Comparison of ENCODE assay signal across 8 cellular contexts in genomic region chr1:211323156-211324063, GRCh38. TPM values are rescaled to one million over a fixed set of nuclear protein-coding genes. Genes with fewer than 3 reads are reported as not detected.
A peak's percentile ranks its signal among the peaks of the same experiment; 100 is the strongest.
DNase-seq lines count a peak whose midpoint lies in the region; ATAC-seq, FAIRE-seq and TF ChIP-seq lines count a peak whose summit lies in the region.

No MANE protein-coding gene starts in this region.

- H2BK20ac ChIP-seq in H1 (ENCODE audit: low read length), result no peak overlapping the region

- TF ChIP-seq POLR2A in H1 (IDR thresholded peaks at IDR 0.05; ENCODE audit: control extremely low read depth in 1 of 2, low read depth in 2 of 2, low read length in 2 of 2), result no peak

- H3K4me1 ChIP-seq in CD8-positive, alpha-beta memory T cell (ENCODE audit: insufficient read depth, low read length), result peaks cover 14% of the 10 kb centered on the region
- H3K4me1 ChIP-seq in H1 (replicated peaks in 1 of 4; ENCODE audit: control insufficient read depth in 3 of 4, insufficient read depth in 4 of 4, low read length in 3 of 4) (peaks cover 2 to 15% (median 7%) of the 10 kb centered on the region in 4 experiments; a peak in 6 of 7 replicates), tibial artery (peaks cover 0 to 19% (median 8%) of the 10 kb centered on the region in 4 donors)
- H3K4me1 ChIP-seq in naive thymus-derived CD4-positive, alpha-beta T cell (ENCODE audit: control insufficient read depth in 2 of 2, insufficient read depth in 2 of 2, low read length in 2 of 2), result peaks cover 7 to 20% of the 10 kb centered on the region in 2 donors

- peaks cover 9% of the 10 kb centered on the region; the same call in 1 of the 2 replicates for H3K79me1 ChIP-seq in H1 (ENCODE audit: low read depth, low read length)

- TF ChIP-seq EP300 in H1 (IDR thresholded peaks at IDR 0.05; ENCODE audit: borderline replicate concordance in 1 of 2, low read depth in 2 of 2, low read length in 2 of 2), result no peak

- H3K27me3 ChIP-seq in CD8-positive, alpha-beta memory T cell (ENCODE audit: insufficient read depth, low read length, poor library complexity, severe bottlenecking), result no peaks in the 10 kb centered on the region
- H3K27me3 ChIP-seq in H1 (replicated peaks in 1 of 4; ENCODE audit: control insufficient read depth in 3 of 4, extremely low read depth in 1 of 4, insufficient read depth in 3 of 4, low read length in 3 of 4) (peaks cover 0 to 7% (median 4%) of the 10 kb centered on the region in 4 experiments; a peak in 4 of 7 replicates), tibial artery (no peaks in the 10 kb centered on the region)
- no peaks in the 10 kb centered on the region for H3K27me3 ChIP-seq in naive thymus-derived CD4-positive, alpha-beta T cell (ENCODE audit: control insufficient read depth in 2 of 2, insufficient read depth in 2 of 2, low read length in 2 of 2)

- H3K14ac ChIP-seq in H1 (ENCODE audit: insufficient read length), result no peak overlapping the region

- no peak overlapping the region for H3K18ac ChIP-seq in H1 (ENCODE audit: extremely low read depth, low read length)

- TF ChIP-seq CTCF in H1 (IDR thresholded peaks at IDR 0.05; ENCODE audit: control extremely low read depth in 1 of 3, insufficient read depth in 1 of 3, low read depth in 1 of 3, low read length in 3 of 3) (peak; percentile 66 to 95 (median 91)), tibial artery (IDR thresholded peaks at IDR 0.05) (peak; percentile 64 to 67)

- no peak overlapping the region for H3K4me2 ChIP-seq in H1 (ENCODE audit: insufficient read depth in 1 of 2, low read depth in 2 of 2, low read length in 2 of 2)

- H2BK120ac ChIP-seq in H1 (replicated peaks; ENCODE audit: low read depth, low read length), result no peak overlapping the region

- peak; percentile 63 for ATAC-seq in HG03378 (IDR thresholded peaks at IDR 0.05; ENCODE audit: unreplicated experiment)
- peak; percentile 84 for ATAC-seq in naive thymus-derived CD4-positive, alpha-beta T cell

- no peaks in the 10 kb centered on the region for H3K36me3 ChIP-seq in CD8-positive, alpha-beta memory T cell (ENCODE audit: insufficient read depth, low read length)
- H3K36me3 ChIP-seq in H1 (ENCODE audit: control insufficient read depth in 2 of 4, insufficient read depth in 4 of 4, low read length in 3 of 4) (no peaks in the 10 kb centered on the region), tibial artery (no peaks in the 10 kb centered on the region)
- no peaks in the 10 kb centered on the region for H3K36me3 ChIP-seq in naive thymus-derived CD4-positive, alpha-beta T cell (ENCODE audit: control insufficient read depth in 2 of 3, insufficient read depth in 3 of 3, low read length in 3 of 3)

- no peak overlapping the region for H3K4me3 ChIP-seq in CD8-positive, alpha-beta memory T cell (ENCODE audit: low read length)
- H3K4me3 ChIP-seq in H1 (ENCODE audit: extremely low read depth in 1 of 4, insufficient read depth in 2 of 4, low read depth in 3 of 4, low read length in 4 of 4) (no peak overlapping the region), tibial artery (no peak overlapping the region)
- H3K4me3 ChIP-seq in naive thymus-derived CD4-positive, alpha-beta T cell (ENCODE audit: low read length), result no peak overlapping the region

- 33% methylated on average over 9 of the region's 9 CpGs; no CpG with 5 or more reads in 1 of the 2 experiments for WGBS in H1 (ENCODE audit: extremely low coverage in 1 of 2, insufficient coverage in 1 of 2, insufficient read length in 1 of 2, insufficient replicate concordance in 2 of 2, low coverage in 1 of 2, low lambda C conversion rate in 2 of 2, missing lambda C conversion rate in 1 of 2), 2 experiments

- POLR2A ChIA-PET in CD8-positive, alpha-beta memory T cell (lab: Charles Lee), result interaction anchor here (0.5 kb wide), 1 partner anchor 155 kb away, joined by 3 read pairs; no protein-coding TSS in a partner anchor
- POLR2A ChIA-PET in H1 (lab: Charles Lee; ENCODE audit: partially characterized antibody), result no interaction called here
- POLR2A ChIA-PET in naive thymus-derived CD4-positive, alpha-beta T cell (lab: Charles Lee), result interaction anchor here (0.7 to 1.6 kb wide), 5 partner anchors 11 to 156 kb away, joined by 3 to 4 read pairs (median 3); no protein-coding TSS in a partner anchor

- CTCF ChIA-PET in CD8-positive, alpha-beta memory T cell (lab: Charles Lee), result interaction anchor here (0.6 to 2.8 kb wide), 33 partner anchors 8 to 990 kb away, joined by 3 to 29 read pairs (median 7); no protein-coding TSS in a partner anchor
- CTCF ChIA-PET in H1 (lab: Charles Lee; ENCODE audit: partially characterized antibody), result interaction anchor here (0.6 to 4.6 kb wide), 50 partner anchors 11 to 761 kb away, joined by 3 to 38 read pairs (median 4); partner anchors contain the start of gene SLC30A1
- CTCF ChIA-PET in naive thymus-derived CD4-positive, alpha-beta T cell (lab: Charles Lee), result interaction anchor here (0.5 to 9.8 kb wide), 25 partner anchors 9 to 195 kb away, joined by 3 to 82 read pairs (median 4); no protein-coding TSS in a partner anchor

- no peaks in the 10 kb centered on the region for H3K27me3 Mint-ChIP-seq in CD8-positive, alpha-beta memory T cell
- H3K27me3 Mint-ChIP-seq in activated CD4-positive, alpha-beta T cell treated with anti-CD3 and anti-CD28 coated beads, Interleukin-2, amount 10 ng/mL, durations not matched to agents 24 days and 14 days, result no peaks in the 10 kb centered on the region
- no peaks in the 10 kb centered on the region for H3K27me3 Mint-ChIP-seq in naive thymus-derived CD4-positive, alpha-beta T cell

- no peak overlapping the region for H3K56ac ChIP-seq in H1 (replicated peaks; ENCODE audit: insufficient read length, low read depth, low read length)

- peaks cover 5% of the 10 kb centered on the region for H3K23me2 ChIP-seq in H1 (ENCODE audit: low read depth, low read length)

- peaks cover 0 to 12% of the 10 kb centered on the region in 2 experiments; a peak in 2 of 4 replicates for H3K79me2 ChIP-seq in H1 (ENCODE audit: control insufficient read depth in 1 of 2, insufficient read depth in 2 of 2, low read length in 2 of 2)

- peak overlapping the region in 2 of 8 donors; percentile 4 to 25 for H3K27ac Mint-ChIP-seq in CD8-positive, alpha-beta memory T cell
- peak overlapping the region; percentile 88 for H3K27ac Mint-ChIP-seq in activated CD4-positive, alpha-beta T cell treated with anti-CD3 and anti-CD28 coated beads, Interleukin-2, amount 10 ng/mL, durations not matched to agents 24 days and 14 days
- no peak overlapping the region for H3K27ac Mint-ChIP-seq in naive thymus-derived CD4-positive, alpha-beta T cell

- no peaks in the 10 kb centered on the region for H3K9me3 ChIP-seq in CD8-positive, alpha-beta memory T cell (ENCODE audit: low read length)
- no peaks in the 10 kb centered on the region for H3K9me3 ChIP-seq in H1 (ENCODE audit: insufficient read depth in 2 of 2, low read depth in 1 of 2, low read length in 1 of 2)
- no peaks in the 10 kb centered on the region for H3K9me3 ChIP-seq in naive thymus-derived CD4-positive, alpha-beta T cell (ENCODE audit: control insufficient read depth in 2 of 3, low read length in 3 of 3)
- H3K9me3 ChIP-seq in tibial artery, result no peaks in the 10 kb centered on the region

- H4K5ac ChIP-seq in H1 (ENCODE audit: insufficient read length, low read depth, low read length), result no peak overlapping the region

- no peak overlapping the region for H3K9ac ChIP-seq in H1 (replicated peaks in 1 of 4; ENCODE audit: extremely low read depth in 1 of 4, low read depth in 3 of 4, low read length in 3 of 4)

- intact Hi-C loops in activated CD4-positive, alpha-beta T cell treated with anti-CD3 and anti-CD28 coated beads, Interleukin-2, amount 10 ng/mL, durations not matched to agents 24 days and 14 days (cut with micrococcal nuclease), result loop anchor here (1.0 to 5.0 kb wide), 12 partner anchors 18 to 991 kb away; partner anchors contain the start of gene RCOR3
- intact Hi-C loops in naive thymus-derived CD4-positive, alpha-beta T cell (cut with micrococcal nuclease), result loop anchor here (1.0 to 10.0 kb wide), 12 partner anchors 15 to 876 kb away; partner anchors contain the start of gene SLC30A1 (in 1 of the 2)
- intact Hi-C loops in tibial artery (cut with DNase I; ENCODE audit: low total_unique reads), result loop anchor here (5.0 to 10.0 kb wide), 3 partner anchors 144 to 331 kb away; no protein-coding TSS in a partner anchor

- H2BK5ac ChIP-seq in H1 (ENCODE audit: low read depth, low read length), result no peak overlapping the region

- H3K4ac ChIP-seq in H1 (replicated peaks; ENCODE audit: insufficient read length, low read depth, low read length), result no peak overlapping the region

- no peak overlapping the region for H3K23ac ChIP-seq in H1 (ENCODE audit: insufficient read length)

- no peak overlapping the region for H4K91ac ChIP-seq in H1 (replicated peaks; ENCODE audit: insufficient read length, low read length)

- H3K27ac ChIP-seq in CD8-positive, alpha-beta memory T cell (ENCODE audit: low read depth, low read length), result no peak overlapping the region
- H3K27ac ChIP-seq in H1 (ENCODE audit: low read depth, low read length), result no peak overlapping the region
- H3K27ac ChIP-seq in naive thymus-derived CD4-positive, alpha-beta T cell (ENCODE audit: low read depth, low read length), result no peak overlapping the region
- H3K27ac ChIP-seq in tibial artery, result no peak overlapping the region

- no peak overlapping the region for H4K8ac ChIP-seq in H1 (ENCODE audit: extremely low read depth, insufficient read depth, low read length)

- H3K4me3 Mint-ChIP-seq in CD8-positive, alpha-beta memory T cell, result peak overlapping the region in 1 of 7 donors; percentile 70
- H3K4me3 Mint-ChIP-seq in activated CD4-positive, alpha-beta T cell treated with anti-CD3 and anti-CD28 coated beads, Interleukin-2, amount 10 ng/mL, durations not matched to agents 24 days and 14 days, result peak overlapping the region; percentile 15
- no peak overlapping the region for H3K4me3 Mint-ChIP-seq in naive thymus-derived CD4-positive, alpha-beta T cell

- DNase-seq in CD8-positive, alpha-beta memory T cell, result peak; percentile 44 to 77 (median 56)
- DNase-seq in GM19238 (ENCODE audit: insufficient read length, low spot score) (peak; percentile 43), NCI-H446 (lab: John Stamatoyannopoulos, UW) (peak; percentile 68 to 76), H1 (ENCODE audit: low read depth in 1 of 2, low spot score in 2 of 2) (peak in 1 of 2 experiments; percentile 59), tibial artery (peak in 1 of 2 donors; percentile 57)
- peak; percentile 91 for DNase-seq in activated CD4-positive, alpha-beta T cell treated with anti-CD3 and anti-CD28 coated beads, Interleukin-2, amount 10 ng/mL, durations not matched to agents 24 days and 14 days
- DNase-seq in naive thymus-derived CD4-positive, alpha-beta T cell, result peak in 8 of 9 donors; percentile 55 to 75 (median 68)

- H2BK12ac ChIP-seq in H1 (ENCODE audit: low read depth, low read length), result no peak overlapping the region

- H2BK15ac ChIP-seq in H1 (ENCODE audit: low read length), result no peak overlapping the region

- TF ChIP-seq RAD21 in H1 (IDR thresholded peaks at IDR 0.05 in 1 of 2, conservative IDR thresholded peaks at IDR 0.05 in 1 of 2; ENCODE audit: low read depth in 2 of 2, low read length in 2 of 2), result peak; percentile 95

- H3K9me3 Mint-ChIP-seq in CD8-positive, alpha-beta memory T cell, result no peaks in the 10 kb centered on the region
- no peaks in the 10 kb centered on the region for H3K9me3 Mint-ChIP-seq in activated CD4-positive, alpha-beta T cell treated with anti-CD3 and anti-CD28 coated beads, Interleukin-2, amount 10 ng/mL, durations not matched to agents 24 days and 14 days
- H3K9me3 Mint-ChIP-seq in naive thymus-derived CD4-positive, alpha-beta T cell, result peaks cover 0 to 2% (median 0%) of the 10 kb centered on the region in 11 donors

- 0 out of 2 replicates have a peak overlapping the region, but pooled peaks have one; percentile 12 for H2AFZ ChIP-seq in H1 (ENCODE audit: low read length)

- H2AK5ac ChIP-seq in H1 (ENCODE audit: low read depth, low read length), result no peak overlapping the region

- peaks cover 30 to 51% (median 37%) of the 10 kb centered on the region in 3 donors for H3K4me1 Mint-ChIP-seq in CD8-positive, alpha-beta memory T cell
- H3K4me1 Mint-ChIP-seq in activated CD4-positive, alpha-beta T cell treated with anti-CD3 and anti-CD28 coated beads, Interleukin-2, amount 10 ng/mL, durations not matched to agents 24 days and 14 days, result peaks cover 57% of the 10 kb centered on the region
- H3K4me1 Mint-ChIP-seq in naive thymus-derived CD4-positive, alpha-beta T cell, result peaks cover 20 to 41% (median 35%) of the 10 kb centered on the region in 7 donors

- peaks cover 0 to 16% (median 0%) of the 10 kb centered on the region in 3 donors for H3K36me3 Mint-ChIP-seq in CD8-positive, alpha-beta memory T cell
- H3K36me3 Mint-ChIP-seq in activated CD4-positive, alpha-beta T cell treated with anti-CD3 and anti-CD28 coated beads, Interleukin-2, amount 10 ng/mL, durations not matched to agents 24 days and 14 days (ENCODE audit: low read depth), result no peaks in the 10 kb centered on the region
- H3K36me3 Mint-ChIP-seq in naive thymus-derived CD4-positive, alpha-beta T cell, result peaks cover 0 to 13% (median 0%) of the 10 kb centered on the region in 5 donors

- H4K20me1 ChIP-seq in H1 (replicated peaks in 1 of 2; ENCODE audit: control insufficient read depth in 1 of 2, insufficient read depth in 2 of 2, low read length in 2 of 2), result peaks cover 0 to 2% of the 10 kb centered on the region in 2 experiments

- FAIRE-seq in H1 (lab: Jason Lieb, UNC), result peak; percentile 84

RNA-seq across cellular contexts. Expression of gene TRAF5, which starts 3.2 kb away (rescaled TPM):
- 10 to 100 TPM; 30.7 to 33.7 TPM for total RNA-seq in CD8-positive, alpha-beta memory T cell
- 38.3 TPM for polyA plus RNA-seq in CD8-positive, alpha-beta memory T cell
- total RNA-seq in activated CD4-positive, alpha-beta T cell treated with anti-CD3 and anti-CD28 coated beads, Interleukin-2, amount 10 ng/mL, durations not matched to agents 24 days and 14 days, result 55.6 and 56.6 TPM in 2 replicates
- 17.1 and 17.9 TPM in 2 replicates for total RNA-seq in H1 (2021; fragmentation: NEBNext Ultra II Directional; extraction: Animal tissue kit (Norgen Biotek cat#: 25700))
- 11.7 and 13.0 TPM in 2 replicates for polyA plus RNA-seq in H1 (2011; rRNA removed)
- polyA plus RNA-seq in H1 (2011; cell fraction: cytosol; rRNA removed), result 19.8 TPM
- 32.7 TPM for polyA plus RNA-seq in H1 (2011; cell fraction: nucleus; rRNA removed)
- polyA plus RNA-seq in H1 (2012, experiment 1 of 2), result 12.9 to 18.7 TPM (median 16.8 TPM) in 4 replicates
- polyA plus RNA-seq in H1 (2012, experiment 2 of 2), result 0.73 TPM
- polyA plus RNA-seq in H1 (2013, experiment 1 of 2), result 8.2 TPM
- polyA plus RNA-seq in H1 (2013, experiment 2 of 2), result 8.3 TPM
- polyA minus RNA-seq in H1 (2011; rRNA and poly(A)+ RNA removed), result 17.2 and 19.7 TPM in 2 replicates
- 9.0 TPM for polyA minus RNA-seq in H1 (2011; cell fraction: cytosol; rRNA and poly(A)+ RNA removed)
- polyA minus RNA-seq in H1 (2011; cell fraction: nucleus; rRNA and poly(A)+ RNA removed), result 26.8 TPM
- total RNA-seq in naive thymus-derived CD4-positive, alpha-beta T cell, result 10 to 100 TPM; 36.2 to 72.2 (median 55.8) TPM
- polyA plus RNA-seq in naive thymus-derived CD4-positive, alpha-beta T cell, result 10 to 100 TPM; 19.1 to 29.0 TPM
